20 cellular contexts compared by ENCODE assay signal in genomic region chr12:6818246-6819006, GRCh38. TPM values are rescaled to one million over a fixed set of nuclear protein-coding genes. Genes with fewer than 3 reads are reported as not detected.
DNase-seq lines count a peak whose midpoint lies in the region; ATAC-seq, FAIRE-seq and TF ChIP-seq lines count a peak whose summit lies in the region.
"Had no signal": no experiment of that assay in that cellular context is flagged by ENCODE, and none has a peak within 500 bp of the region (broad histone marks: within the 10 kb centered on the region; RNA-seq: fewer than 3 reads in every experiment).

No MANE protein-coding gene starts in this region.

- H3K4me2 ChIP-seq in astrocyte (ENCODE audit: low read length) = no peak overlapping the region

- no peak for TF ChIP-seq POLR2A in ovary (IDR thresholded peaks at IDR 0.05)

- TF ChIP-seq EP300 in ovary (IDR thresholded peaks at IDR 0.05) = no peak

- H3K27ac Mint-ChIP-seq in astrocyte (ENCODE audit: unreplicated experiment) = no peak overlapping the region
- no peak overlapping the region for H3K27ac Mint-ChIP-seq in CD14-positive monocyte
- H3K27ac Mint-ChIP-seq: activated CD8-positive, alpha-beta T cell treated with anti-CD3 and anti-CD28 coated beads, Interleukin-2, amount 10 ng/mL, durations not matched to agents 7 days and 5 days; activated T-cell treated with anti-CD3 and anti-CD28 coated beads, Interleukin-2, amount 50 U/mL, for 72 hours had no signal

- no peak overlapping the region for H3K27ac ChIP-seq in HEK293 (ENCODE audit: extremely low read depth, low read depth, low read length)
- no peak overlapping the region for H3K27ac ChIP-seq in astrocyte (ENCODE audit: low read depth, low read length)
- peak overlapping the region in 1 of 2 donors; percentile 59 for H3K27ac ChIP-seq in ovary
- H3K27ac ChIP-seq: heart left ventricle, VCaP had no signal

- H3K9me3 Mint-ChIP-seq in astrocyte (ENCODE audit: unreplicated experiment) (no peaks in the 10 kb centered on the region), CD14-positive monocyte (peaks cover 0 to 2% (median 0%) of the 10 kb centered on the region in 7 donors)
- H3K9me3 Mint-ChIP-seq: activated T-cell treated with anti-CD3 and anti-CD28 coated beads, Interleukin-2, amount 50 U/mL, for 72 hours; CD8-positive, alpha-beta memory T cell had no signal

- no peak overlapping the region for H2AFZ ChIP-seq in astrocyte (ENCODE audit: low read depth, low read length)

- H3K9me3 ChIP-seq in HEK293 (ENCODE audit: control insufficient read depth, insufficient read depth, low read depth, low read length) (no peaks in the 10 kb centered on the region), astrocyte (ENCODE audit: insufficient read depth, low read depth, low read length) (no peaks in the 10 kb centered on the region), ovary (no peaks in the 10 kb centered on the region)
- H3K9me3 ChIP-seq: heart left ventricle had no signal

- H3K4me3 ChIP-seq in HEK293 (ENCODE audit: low read depth, low read length) = no peak overlapping the region
- H3K4me3 ChIP-seq in astrocyte (ENCODE audit: insufficient read depth, low read depth, low read length) = no peak overlapping the region
- H3K4me3 ChIP-seq in ovary = no peak overlapping the region
- H3K4me3 ChIP-seq: heart left ventricle had no signal

- H4K20me1 ChIP-seq in astrocyte (ENCODE audit: insufficient read depth, low read length) = no peaks in the 10 kb centered on the region

- H3K79me2 ChIP-seq in astrocyte (ENCODE audit: insufficient read depth, low read length) = no peaks in the 10 kb centered on the region

- H3K36me3 Mint-ChIP-seq in astrocyte (ENCODE audit: low read depth, unreplicated experiment) (no peaks in the 10 kb centered on the region), CD14-positive monocyte (peaks cover 60 to 66% of the 10 kb centered on the region in 2 donors)
- H3K36me3 Mint-ChIP-seq: CD8-positive, alpha-beta memory T cell had no signal

- H3K27me3 ChIP-seq in astrocyte (ENCODE audit: insufficient read depth, low read length) (no peaks in the 10 kb centered on the region), ovary (no peaks in the 10 kb centered on the region)

- H3K4me3 Mint-ChIP-seq in astrocyte (ENCODE audit: unreplicated experiment) = peak overlapping the region; percentile 50
- H3K4me3 Mint-ChIP-seq in CD14-positive monocyte = no peak overlapping the region
- H3K4me3 Mint-ChIP-seq: activated CD8-positive, alpha-beta T cell treated with anti-CD3 and anti-CD28 coated beads, Interleukin-2, amount 10 ng/mL, durations not matched to agents 7 days and 5 days; activated T-cell treated with anti-CD3 and anti-CD28 coated beads, Interleukin-2, amount 50 U/mL, for 72 hours; CD8-positive, alpha-beta memory T cell had no signal

- CTCF ChIA-PET in HEK293 (lab: Yijun Ruan, JAX) = interaction anchor here (2.0 kb wide), 1 partner anchor 66 kb away, joined by 9 read pairs; the partner anchor contains the start of gene MLF2

- no peak for ATAC-seq in GM19463 (IDR thresholded peaks at IDR 0.05; ENCODE audit: unreplicated experiment)
- ATAC-seq: activated CD8-positive, alpha-beta T cell treated with anti-CD3 and anti-CD28 coated beads, Interleukin-2, amount 10 ng/mL, durations not matched to agents 7 days and 5 days; activated T-cell treated with anti-CD3 and anti-CD28 coated beads, Interleukin-2, amount 50 U/mL, for 72 hours; heart left ventricle had no signal

- WGBS in ovary, 3 donors = 33 to 41% (median 34%) methylated on average over 15 of the region's 15 CpGs

- H3K9ac ChIP-seq in astrocyte (ENCODE audit: low read length) = no peak overlapping the region

- H3K36me3 ChIP-seq in HEK293 (ENCODE audit: control insufficient read depth in 2 of 2, insufficient read depth in 1 of 2, low read length in 2 of 2) (no peaks in the 10 kb centered on the region), astrocyte (ENCODE audit: insufficient read depth, low read length) (no peaks in the 10 kb centered on the region), ovary (no peaks in the 10 kb centered on the region)

- no peak for FAIRE-seq in astrocyte (lab: Jason Lieb, UNC)

- intact Hi-C loops in ovary (cut with DNase I) = no loop called here
- intact Hi-C loops in CD14-positive monocyte (cut with micrococcal nuclease) = no loop called here

- H3K4me1 ChIP-seq in HEK293 (ENCODE audit: control insufficient read depth, insufficient read depth, low read length) (peaks cover 6% of the 10 kb centered on the region; the same call in 1 of the 2 replicates), astrocyte (ENCODE audit: insufficient read depth, low read length) (peaks cover 9% of the 10 kb centered on the region), ovary (ENCODE audit: insufficient read depth) (peaks cover 6% of the 10 kb centered on the region)

- DNase-seq in astrocyte (ENCODE audit: low read depth) (no peak), iris pigment epithelial cell (ENCODE audit: low read depth) (peak; percentile 20), ovary (peak in 3 of 5 donors; percentile 52 to 72 (median 63)), CD14-positive monocyte (ENCODE audit: low spot score) (no peak), AML-193 (lab: John Stamatoyannopoulos, UW) (no peak), SW480 (ENCODE audit: low spot score) (no peak)
- DNase-seq: activated CD8-positive, alpha-beta T cell treated with anti-CD3 and anti-CD28 coated beads, Interleukin-2, amount 10 ng/mL, durations not matched to agents 7 days and 5 days; activated naive CD4-positive, alpha-beta T cell treated with anti-CD3 and anti-CD28 coated beads, Interleukin-2, amount 50 U/mL, for 16 hours; activated T-cell treated with anti-CD3 and anti-CD28 coated beads, Interleukin-2, amount 50 U/mL, for 72 hours; CD8-positive, alpha-beta memory T cell; DMS53; NCI-H526 treated with DMSO at 0.1 percent for 48 hours; OCI-M1; SHP77 treated with DMSO at 0.1 percent for 48 hours; stimulated activated CD4-positive, alpha-beta T cell treated with anti-CD3 and anti-CD28 coated beads, Interleukin-15, amount 100 ng/mL, for 24 hours had no signal

- H3K4me1 Mint-ChIP-seq in astrocyte (ENCODE audit: low read depth, unreplicated experiment) (peaks cover 19% of the 10 kb centered on the region), CD14-positive monocyte (peaks cover 35% of the 10 kb centered on the region)

- H3K27me3 Mint-ChIP-seq in astrocyte (ENCODE audit: low read depth, unreplicated experiment) (peaks cover 19% of the 10 kb centered on the region), CD14-positive monocyte (ENCODE audit: low read depth in 3 of 3) (peaks cover 3 to 11% (median 7%) of the 10 kb centered on the region in 3 donors)

- POLR2A ChIA-PET in HEK293 (lab: Yijun Ruan, JAX) = no interaction called here

- TF ChIP-seq CTCF in HEK293 (tag by site-specific recombination; IDR thresholded peaks at IDR 0.05) (no peak), astrocyte (IDR thresholded peaks at IDR 0.05; ENCODE audit: insufficient read depth, low read depth, low read length) (no peak), ovary (IDR thresholded peaks at IDR 0.05) (no peak), CD14-positive monocyte (IDR thresholded peaks at IDR 0.05) (no peak)

TF ChIP-seq in HEK293, 187 proteins besides CTCF, POLR2A, EP300 and RAD21 (continues in another document):
- no peak for TF ChIP-seq ZNF664 (tag by site-specific recombination; IDR thresholded peaks at IDR 0.05)
- TF ChIP-seq ZNF112 (tag by site-specific recombination; IDR thresholded peaks at IDR 0.05) = no peak
- no peak for TF ChIP-seq ZNF510 (tag by site-specific recombination; IDR thresholded peaks at IDR 0.05; ENCODE audit: insufficient replicate concordance)
- TF ChIP-seq PRDM10 (tag by site-specific recombination; IDR thresholded peaks at IDR 0.05) = peak; percentile 63
- TF ChIP-seq KLF10 (tag by site-specific recombination; IDR thresholded peaks at IDR 0.05) = peak; percentile 94

RNA-seq across cellular contexts. Expression of gene GPR162, which starts 3.2 kb away (rescaled TPM):
- total RNA-seq in astrocyte (6.0 and 6.2 TPM in 2 replicates), ovary (10 to 100 TPM in 2 of 7 donors, 1 to 10 TPM in 4, under 1 TPM in 1; 0.60 to 12.0 (median 7.6) TPM)
- polyA plus RNA-seq in ovary (1 to 10 TPM; 1.2 to 9.0 TPM), CD14-positive monocyte (10 to 100 TPM; 15.1 to 16.0 TPM)
- polyA plus RNA-seq: CD8-positive, alpha-beta memory T cell had no signal

RNA-seq across cellular contexts. Expression of gene P3H3, which starts 9.8 kb away (rescaled TPM):
- total RNA-seq in astrocyte = 101 and 123 TPM in 2 replicates
- 10 to 100 TPM; 24.0 to 92.3 (median 70.2) TPM for total RNA-seq in ovary
- polyA plus RNA-seq in ovary = 10 to 100 TPM in 1 of 2 donors, 1 to 10 TPM in 1; 4.7 to 48.8 TPM
- not detected for polyA plus RNA-seq in CD14-positive monocyte

RNA-seq across cellular contexts. Expression of gene GNB3, which starts 22.3 kb away (rescaled TPM):
- 14.5 and 16.6 TPM in 2 replicates for total RNA-seq in astrocyte
- total RNA-seq in ovary = 10 to 100 TPM in 5 of 7 donors, 1 to 10 TPM in 1, under 1 TPM in 1; 0.34 to 15.0 (median 11.0) TPM
- polyA plus RNA-seq in ovary = 1 to 10 TPM; 1.8 to 7.8 TPM
- not detected for polyA plus RNA-seq in CD14-positive monocyte
- polyA plus RNA-seq: CD8-positive, alpha-beta memory T cell had no signal

RNA-seq across cellular contexts. Expression of gene CD4, which starts 29.1 kb away (rescaled TPM):
- total RNA-seq in astrocyte = 0.54 and 0.72 TPM in 2 replicates
- total RNA-seq in ovary = 10 to 100 TPM in 4 of 7 donors, 1 to 10 TPM in 3; 2.1 to 12.5 (median 10.3) TPM
- 10 to 100 TPM in 1 of 2 donors, 1 to 10 TPM in 1; 7.3 to 40.2 TPM for polyA plus RNA-seq in ovary
- 100 to 1,000 TPM; 269 to 371 TPM for polyA plus RNA-seq in CD14-positive monocyte
- polyA plus RNA-seq: neural cell had no signal

RNA-seq across cellular contexts. Expression of gene CDCA3, which starts 32.7 kb away (rescaled TPM):
- 2.3 and 3.2 TPM in 2 replicates for total RNA-seq in astrocyte
- 1 to 10 TPM in 2 of 7 donors, under 1 TPM in 5; 0.18 to 1.6 (median 0.74) TPM for total RNA-seq in ovary
- polyA plus RNA-seq in ovary = 1 to 10 TPM in 1 of 2 donors, under 1 TPM in 1; 0.68 to 1.6 TPM
- under 1 TPM; 0.57 to 0.61 TPM for polyA plus RNA-seq in CD14-positive monocyte

Comparison
In these comparisons a context has a peak if more than half of its experiments do, and no peak if none do; other contexts are left out.
1. DNase-seq: peak in iris pigment epithelial cell (single experiment) and ovary (3 of 5); none in astrocyte (single experiment), CD14-positive monocyte (single experiment), AML-193 (0 of 2) and SW480 (single experiment).